Comparison of ENCODE assay signal across 15 cellular contexts in genomic region chr12:127270193-127270592, GRCh38.
A peak's percentile ranks its signal among the peaks of the same experiment; 100 is the strongest.
DNase-seq lines count a peak whose midpoint lies in the region; ATAC-seq, FAIRE-seq and TF ChIP-seq lines count a peak whose summit lies in the region.
"Had no signal": no experiment of that assay in that cellular context is flagged by ENCODE, and none has a peak within 500 bp of the region (broad histone marks: within the 10 kb centered on the region; RNA-seq: fewer than 3 reads in every experiment).

No MANE protein-coding gene starts in this region.

- in situ Hi-C loops in K562 (cut with MboI) = no loop called here

- H3K9me3 ChIP-seq in K562 (replicated peaks; ENCODE audit: control insufficient read depth, insufficient read depth, low read depth, low read length) = no peaks in the 10 kb centered on the region
- H3K9me3 ChIP-seq in lung (ENCODE audit: control insufficient read depth in 2 of 2, insufficient read depth in 1 of 2, low read length in 1 of 2) = no peaks in the 10 kb centered on the region
- no peaks in the 10 kb centered on the region for H3K9me3 ChIP-seq in kidney (ENCODE audit: control insufficient read depth in 1 of 2, low read length in 2 of 2)

- no TSS peak for BruUV-seq in K562 (replicated peaks; lab: Mats Ljungman, UMichigan)

- no peaks in the 10 kb centered on the region for H3K4me1 Mint-ChIP-seq in activated naive CD8-positive, alpha-beta T cell treated with anti-CD3 and anti-CD28 coated beads for 36 hours
- H3K4me1 Mint-ChIP-seq: CD4-positive, CD25-positive, alpha-beta regulatory T cell had no signal

- TF ChIP-seq CTCF in K562 (IDR thresholded peaks at IDR 0.05 in 2 of 3, conservative IDR thresholded peaks at IDR 0.05 in 1 of 3; ENCODE audit: insufficient read depth in 2 of 3, low read depth in 1 of 3, low read length in 3 of 3) (no peak), lung (IDR thresholded peaks at IDR 0.05; ENCODE audit: control extremely low read depth, extremely low read depth) (no peak), kidney (IDR thresholded peaks at IDR 0.05; ENCODE audit: borderline replicate concordance, extremely low read depth, insufficient read depth) (no peak)

- H3K27ac ChIP-seq in K562 (ENCODE audit: extremely low read depth, low read depth, low read length) = no peak overlapping the region
- no peak overlapping the region for H3K27ac ChIP-seq in lung (ENCODE audit: low read depth in 1 of 2, low read length in 1 of 2)
- no peak overlapping the region for H3K27ac ChIP-seq in kidney (ENCODE audit: low read depth in 2 of 2, low read length in 2 of 2)
- H3K27ac ChIP-seq: foreskin keratinocyte had no signal

- H3K9me3 Mint-ChIP-seq in activated naive CD8-positive, alpha-beta T cell treated with anti-CD3 and anti-CD28 coated beads for 36 hours = no peaks in the 10 kb centered on the region

- peaks cover 9% of the 10 kb centered on the region for H3K27me3 Mint-ChIP-seq in activated naive CD8-positive, alpha-beta T cell treated with anti-CD3 and anti-CD28 coated beads for 36 hours
- H3K27me3 Mint-ChIP-seq: CD4-positive, CD25-positive, alpha-beta regulatory T cell had no signal

- H3K27ac Mint-ChIP-seq in activated naive CD8-positive, alpha-beta T cell treated with anti-CD3 and anti-CD28 coated beads for 36 hours = no peak overlapping the region
- H3K27ac Mint-ChIP-seq: CD4-positive, CD25-positive, alpha-beta regulatory T cell had no signal

- H3K36me3 ChIP-seq in K562 (ENCODE audit: control insufficient read depth, insufficient read depth, low read length) (no peaks in the 10 kb centered on the region), lung (ENCODE audit: control insufficient read depth in 2 of 2, insufficient read depth in 2 of 2, low read length in 2 of 2) (no peaks in the 10 kb centered on the region), kidney (ENCODE audit: control insufficient read depth in 1 of 2, insufficient read depth in 2 of 2, low read length in 2 of 2) (no peaks in the 10 kb centered on the region)

- no peak for TF ChIP-seq POLR2A in K562 (conservative IDR thresholded peaks at IDR 0.05)

- H3K4me1 ChIP-seq in K562 (replicated peaks in 1 of 2; ENCODE audit: control insufficient read depth in 2 of 2, insufficient read depth in 2 of 2, low read length in 2 of 2) = no peaks in the 10 kb centered on the region; a peak in 1 of 5 replicates
- no peaks in the 10 kb centered on the region for H3K4me1 ChIP-seq in lung (ENCODE audit: control insufficient read depth in 2 of 2, insufficient read depth in 2 of 2, low read length in 2 of 2)
- no peaks in the 10 kb centered on the region for H3K4me1 ChIP-seq in kidney (ENCODE audit: control insufficient read depth in 1 of 2, insufficient read depth in 1 of 2, low read depth in 1 of 2, low read length in 2 of 2)

- H3K36me3 Mint-ChIP-seq in activated naive CD8-positive, alpha-beta T cell treated with anti-CD3 and anti-CD28 coated beads for 36 hours = no peaks in the 10 kb centered on the region
- H3K36me3 Mint-ChIP-seq: CD4-positive, CD25-positive, alpha-beta regulatory T cell had no signal

- H3K27me3 ChIP-seq in K562 (ENCODE audit: control insufficient read depth in 2 of 2, insufficient read depth in 2 of 2, low read length in 2 of 2) = peaks cover 22 to 45% of the 10 kb centered on the region in 2 experiments
- H3K27me3 ChIP-seq in lung (ENCODE audit: control insufficient read depth, insufficient read depth) = no peaks in the 10 kb centered on the region
- H3K27me3 ChIP-seq: foreskin keratinocyte had no signal

- no peak overlapping the region for H3K4me3 Mint-ChIP-seq in activated naive CD8-positive, alpha-beta T cell treated with anti-CD3 and anti-CD28 coated beads for 36 hours
- H3K4me3 Mint-ChIP-seq: CD4-positive, CD25-positive, alpha-beta regulatory T cell had no signal

- TF ChIP-seq RAD21 in K562 (CRISPR knock-in tag; conservative IDR thresholded peaks at IDR 0.05 in 1 of 2, IDR thresholded peaks at IDR 0.05 in 1 of 2) = no peak

- no peak overlapping the region for H3K4me2 ChIP-seq in K562 (ENCODE audit: insufficient read depth, low read length)

- no peak overlapping the region for H3K9ac ChIP-seq in K562 (ENCODE audit: insufficient read depth in 1 of 2, low read depth in 2 of 2, low read length in 2 of 2)
- H3K9ac ChIP-seq in kidney (ENCODE audit: low read length in 2 of 2) = no peak overlapping the region

- 8% methylated on average over 3 of the region's 3 CpGs for WGBS in K562 (ENCODE audit: insufficient coverage, low coverage, missing lambda C conversion rate)
- WGBS in lung, 2 donors = 37 to 55% methylated on average over 3 of the region's 3 CpGs

- no peaks in the 10 kb centered on the region for H3K79me2 ChIP-seq in K562 (ENCODE audit: control insufficient read depth, insufficient read depth, low read length)

- H2AFZ ChIP-seq in K562 (ENCODE audit: low read depth, low read length) = no peak overlapping the region

- ATAC-seq in K562 = peak; percentile 32; the same call in 2 of the 3 replicates
- ATAC-seq in lung (ENCODE audit: insufficient read depth, low FRiP score) = peak; percentile 58
- no peak for ATAC-seq in HG02938 (IDR thresholded peaks at IDR 0.05; ENCODE audit: unreplicated experiment)
- ATAC-seq: foreskin keratinocyte, right cardiac atrium had no signal

- peak; percentile 44 for DNase-seq in CD1c-positive myeloid dendritic cell (ENCODE audit: extremely low spot score)
- peak; percentile 73 for DNase-seq in M059J (ENCODE audit: low read depth)
- no peak for DNase-seq in K562 (ENCODE audit: extremely low read depth in 1 of 4, low spot score in 3 of 4)
- DNase-seq in lung (ENCODE audit: low spot score) = peak; percentile 36
- no peak for DNase-seq in activated naive CD8-positive, alpha-beta T cell treated with anti-CD3 and anti-CD28 coated beads for 36 hours
- no peak for DNase-seq in kidney
- no peak for DNase-seq in cortex of kidney (lab: John Stamatoyannopoulos, UW)
- DNase-seq: CD4-positive, CD25-positive, alpha-beta regulatory T cell; NCI-H2171; OCI-M1; right cardiac atrium; T-helper 2 cell had no signal

- FAIRE-seq in K562 (lab: Jason Lieb, UNC) (no peak), kidney (lab: Jason Lieb, UNC) (no peak)
- FAIRE-seq: G401.6 had no signal

- no peaks in the 10 kb centered on the region for H3K9me1 ChIP-seq in K562 (ENCODE audit: control insufficient read depth, insufficient read depth, low read length)

- H4K20me1 ChIP-seq in K562 (replicated peaks; ENCODE audit: control insufficient read depth, insufficient read depth, low read length) = no peaks in the 10 kb centered on the region

- CTCF ChIA-PET in K562 (lab: Yijun Ruan, JAX; ENCODE audit: low intra/inter-chr PET ratio) = no interaction called here

- H3K4me3 ChIP-seq in K562 = no peak overlapping the region
- H3K4me3 ChIP-seq in lung = no peak overlapping the region
- H3K4me3 ChIP-seq in kidney (ENCODE audit: low read length in 2 of 2) = no peak overlapping the region

- POLR2A ChIA-PET in K562 (lab: Yijun Ruan, JAX) = no interaction called here

- intact Hi-C loops in K562 (cut with micrococcal nuclease) = no loop called here
- intact Hi-C loops in kidney (cut with DNase I) = no loop called here

- no peak for TF ChIP-seq EP300 in K562 (IDR thresholded peaks at IDR 0.05; ENCODE audit: low read length)

TF ChIP-seq in K562, 482 proteins besides CTCF, POLR2A, EP300 and RAD21:
- TF ChIP-seq CEBPG (CRISPR knock-in tag; IDR thresholded peaks at IDR 0.05) = no peak
- peak; percentile 67 to 78 for TF ChIP-seq CEBPG (tag; conservative IDR thresholded peaks at IDR 0.05 in 1 of 2, IDR thresholded peaks at IDR 0.05 in 1 of 2)
- TF ChIP-seq ZNF436 (CRISPR knock-in tag; IDR thresholded peaks at IDR 0.05) = no peak
- TF ChIP-seq CEBPB (tag; IDR thresholded peaks at IDR 0.05) = peak; percentile 95
- no peak for TF ChIP-seq ZNF830 (CRISPR knock-in tag; IDR thresholded peaks at IDR 0.05)
- no peak for TF ChIP-seq ZNF165 (CRISPR knock-in tag; IDR thresholded peaks at IDR 0.05; ENCODE audit: borderline replicate concordance)
- TF ChIP-seq IRF9 (tag; IDR thresholded peaks at IDR 0.05) = peak; percentile 59; the same call in 1 of the 2 replicates
- TF ChIP-seq JUNB (CRISPR knock-in tag; conservative IDR thresholded peaks at IDR 0.05) = no peak
- TF ChIP-seq CSDE1 (IDR thresholded peaks at IDR 0.05) = no peak
- TF ChIP-seq ZNF431 (CRISPR knock-in tag; IDR thresholded peaks at IDR 0.05) = no peak
- no peak for TF ChIP-seq TARDBP (IDR thresholded peaks at IDR 0.05)
- no peak for TF ChIP-seq JUN (IDR thresholded peaks at IDR 0.05; ENCODE audit: borderline replicate concordance, low read depth, low read length)
- TF ChIP-seq JUN (CRISPR knock-in tag; IDR thresholded peaks at IDR 0.05; ENCODE audit: borderline replicate concordance) = no peak
- TF ChIP-seq PHB2 (IDR thresholded peaks at IDR 0.05; ENCODE audit: low read depth) = no peak
- peak in 1 of 2 experiments; percentile 33; a peak in 1 of 4 replicates for TF ChIP-seq TRIM24 (IDR thresholded peaks at IDR 0.05)

Comparison
In these comparisons a context has a peak if more than half of its experiments do, and no peak if none do; other contexts are left out.
1. DNase-seq: peak in CD1c-positive myeloid dendritic cell (single experiment), M059J (single experiment) and lung (single experiment); none in K562 (0 of 4), activated naive CD8-positive, alpha-beta T cell treated with anti-CD3 and anti-CD28 coated beads for 36 hours (single experiment), kidney (single experiment) and cortex of kidney (single experiment).